Comparison of ENCODE assay signal across 8 cellular contexts in genomic region chr19:48333467-48334384, GRCh38. TPM values are rescaled to one million over a fixed set of nuclear protein-coding genes. Genes with fewer than 3 reads are reported as not detected.
DNase-seq lines count a peak whose midpoint lies in the region; ATAC-seq, FAIRE-seq and TF ChIP-seq lines count a peak whose summit lies in the region.

No MANE protein-coding gene starts in this region.

- TF ChIP-seq CTCF in GM12801 (IDR thresholded peaks at IDR 0.05; ENCODE audit: extremely low read depth, insufficient read length) = peak; percentile 41

- H3K27ac ChIP-seq in angular gyrus (ENCODE audit: low read depth, low read length) = peak overlapping the region; percentile 88

- H3K27ac Mint-ChIP-seq in T-helper 17 cell = peak overlapping the region; percentile 100

- H3K27me3 Mint-ChIP-seq in T-helper 17 cell = no peaks in the 10 kb centered on the region

- H3K4me3 Mint-ChIP-seq in T-helper 17 cell = peak overlapping the region; percentile 100

- DNase-seq in NCI-H1436 (lab: John Stamatoyannopoulos, UW) (peak; percentile 97), T-helper 17 cell (peak; percentile 89 to 94 (median 92)), hepatic stellate cell (ENCODE audit: low spot score) (peak; percentile 97), renal cortical epithelial cell (ENCODE audit: low read depth) (peak; percentile 75), RCC 7860 (ENCODE audit: low spot score) (no peak)

- FAIRE-seq in RCC 7860 (lab: Jason Lieb, UNC) = no peak

- ATAC-seq in HG02610 (IDR thresholded peaks at IDR 0.05; ENCODE audit: unreplicated experiment) (peak; percentile 58), T-helper 17 cell (peak; percentile 64)

- H3K36me3 Mint-ChIP-seq in T-helper 17 cell (ENCODE audit: low read depth) = peaks cover 6% of the 10 kb centered on the region

- peaks cover 48% of the 10 kb centered on the region for H3K4me1 Mint-ChIP-seq in T-helper 17 cell

- no peaks in the 10 kb centered on the region for H3K9me3 ChIP-seq in T-helper 17 cell (ENCODE audit: control insufficient read depth, low read length, poor library complexity, severe bottlenecking)

RNA-seq across cellular contexts. Expression of gene EMP3, which starts 8.4 kb away (rescaled TPM):
- total RNA-seq in T-helper 17 cell (100 to 1,000 TPM; 286 to 374 TPM), renal cortical epithelial cell (30.3 and 48.8 TPM in 2 replicates)

RNA-seq across cellular contexts. Expression of gene TMEM143, which starts 30.0 kb away (rescaled TPM):
- 1 to 10 TPM; 7.9 to 8.8 TPM for total RNA-seq in T-helper 17 cell
- total RNA-seq in renal cortical epithelial cell = 1.9 and 4.9 TPM in 2 replicates

RNA-seq across cellular contexts. Expression of gene SYNGR4, which starts 30.4 kb away (rescaled TPM):
- total RNA-seq in T-helper 17 cell = not detected
- not detected in 2 replicates for total RNA-seq in renal cortical epithelial cell

RNA-seq across cellular contexts. Expression of gene KDELR1, which starts 57.6 kb away (rescaled TPM):
- total RNA-seq in T-helper 17 cell = 10 to 100 TPM; 34.0 to 41.3 TPM
- total RNA-seq in renal cortical epithelial cell = 63.7 and 116 TPM in 2 replicates

RNA-seq across cellular contexts. Expression of gene GRIN2D, which starts 59.7 kb away (rescaled TPM):
- total RNA-seq in T-helper 17 cell (under 1 TPM; 0.08 to 0.17 TPM), renal cortical epithelial cell (0.17 and 0.25 TPM in 2 replicates)
